8 cellular contexts compared by ENCODE assay signal in genomic region chr14:57268161-57269067, GRCh38. TPM values are rescaled to one million over a fixed set of nuclear protein-coding genes. Genes with fewer than 3 reads are reported as not detected.
DNase-seq lines count a peak whose midpoint lies in the region; ATAC-seq and TF ChIP-seq lines count a peak whose summit lies in the region.

TSS of gene AP5M1 (plus strand) at chr14:57268971. CDS start at chr14:57269315, 344 bp downstream.
A gene with protein sequence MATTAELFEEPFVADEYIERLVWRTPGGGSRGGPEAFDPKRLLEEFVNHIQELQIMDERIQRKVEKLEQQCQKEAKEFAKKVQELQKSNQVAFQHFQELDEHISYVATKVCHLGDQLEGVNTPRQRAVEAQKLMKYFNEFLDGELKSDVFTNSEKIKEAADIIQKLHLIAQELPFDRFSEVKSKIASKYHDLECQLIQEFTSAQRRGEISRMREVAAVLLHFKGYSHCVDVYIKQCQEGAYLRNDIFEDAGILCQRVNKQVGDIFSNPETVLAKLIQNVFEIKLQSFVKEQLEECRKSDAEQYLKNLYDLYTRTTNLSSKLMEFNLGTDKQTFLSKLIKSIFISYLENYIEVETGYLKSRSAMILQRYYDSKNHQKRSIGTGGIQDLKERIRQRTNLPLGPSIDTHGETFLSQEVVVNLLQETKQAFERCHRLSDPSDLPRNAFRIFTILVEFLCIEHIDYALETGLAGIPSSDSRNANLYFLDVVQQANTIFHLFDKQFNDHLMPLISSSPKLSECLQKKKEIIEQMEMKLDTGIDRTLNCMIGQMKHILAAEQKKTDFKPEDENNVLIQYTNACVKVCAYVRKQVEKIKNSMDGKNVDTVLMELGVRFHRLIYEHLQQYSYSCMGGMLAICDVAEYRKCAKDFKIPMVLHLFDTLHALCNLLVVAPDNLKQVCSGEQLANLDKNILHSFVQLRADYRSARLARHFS (minus strand): TSS chr14:57268905. CDS start chr14:57268648, 257 bp downstream.

- H3K27ac ChIP-seq in Panc1 (ENCODE audit: low read length) (peak within 1 kb of the TSS; percentile 92), mucosa of rectum (ENCODE audit: low read depth in 2 of 2, low read length in 2 of 2) (peak within 1 kb of the TSS; percentile 96 to 98)

- CTCF ChIA-PET in Panc1 (lab: Charles Lee) = no interaction called here

- H3K36me3 Mint-ChIP-seq in activated T-cell treated with anti-CD3 and anti-CD28 coated beads, Interleukin-2, amount 50 U/mL, for 4 hours (ENCODE audit: insufficient read depth) = peaks cover 4% of the 10 kb centered on the region

- POLR2A ChIA-PET in Panc1 (lab: Charles Lee) = interaction anchor here (0.7 kb wide), 1 partner anchor 232 kb away, joined by 4 read pairs; no protein-coding TSS in a partner anchor

- H3K27me3 Mint-ChIP-seq in activated T-cell treated with anti-CD3 and anti-CD28 coated beads, Interleukin-2, amount 50 U/mL, for 4 hours (ENCODE audit: low read depth) = no peaks in the 10 kb centered on the region

- H3K9ac ChIP-seq in mucosa of rectum (ENCODE audit: low read depth in 1 of 2, low read length in 2 of 2) = peak within 1 kb of the TSS; percentile 97 to 99

- peaks cover 10% of the 10 kb centered on the region for H3K4me1 ChIP-seq in Panc1 (ENCODE audit: control insufficient read depth, insufficient read depth, low read length)
- H3K4me1 ChIP-seq in mucosa of rectum (ENCODE audit: control insufficient read depth in 2 of 2, insufficient read depth in 2 of 2, low read length in 2 of 2) = peaks cover 7 to 16% of the 10 kb centered on the region in 2 donors

- ATAC-seq in GM21723 (IDR thresholded peaks at IDR 0.05; ENCODE audit: unreplicated experiment) = peak; percentile 92
- peak; percentile 96 for ATAC-seq in Panc1
- ATAC-seq in activated T-cell treated with anti-CD3 and anti-CD28 coated beads, Interleukin-2, amount 50 U/mL, for 4 hours = peak; percentile 92

- DNase-seq in DMS79 (lab: John Stamatoyannopoulos, UW) = peak; percentile 94
- DNase-seq in KG1 (lab: John Stamatoyannopoulos, UW) = peak; percentile 94
- DNase-seq in Panc1 (ENCODE audit: low read depth, low spot score) = no peak
- DNase-seq in activated T-cell treated with anti-CD3 and anti-CD28 coated beads, Interleukin-2, amount 50 U/mL, for 4 hours = peak; percentile 83
- peak; percentile 96 for DNase-seq in erythroblast (lab: John Stamatoyannopoulos, UW)
- peak; percentile 93 for DNase-seq in stimulated activated CD8-positive, alpha-beta memory T cell treated with anti-CD3 and anti-CD28 coated beads, Interleukin-4, amount 100 ng/mL, for 48 hours

- TF ChIP-seq CTCF in Panc1 (IDR thresholded peaks at IDR 0.05) = no peak

- intact Hi-C loops in Panc1 (cut with micrococcal nuclease; ENCODE audit: unreplicated experiment) = no loop called here

- no peaks in the 10 kb centered on the region for H3K9me3 ChIP-seq in Panc1 (ENCODE audit: control insufficient read depth, insufficient read depth, low read depth, low read length)
- no peaks in the 10 kb centered on the region for H3K9me3 ChIP-seq in mucosa of rectum (ENCODE audit: control insufficient read depth in 2 of 2, low read length in 2 of 2)

- no TSS peak for BruUV-seq in Panc1 (replicated peaks; lab: Mats Ljungman, UMichigan)

- no peaks in the 10 kb centered on the region for H3K27me3 ChIP-seq in Panc1 (ENCODE audit: control insufficient read depth, insufficient read depth, low read length)
- H3K27me3 ChIP-seq in mucosa of rectum (ENCODE audit: control insufficient read depth in 2 of 2, insufficient read depth in 2 of 2, low read length in 2 of 2) = no peaks in the 10 kb centered on the region

- peaks cover 58% of the 10 kb centered on the region for H3K4me1 Mint-ChIP-seq in activated T-cell treated with anti-CD3 and anti-CD28 coated beads, Interleukin-2, amount 50 U/mL, for 4 hours (ENCODE audit: low read depth)

- H3K4me3 Mint-ChIP-seq in activated T-cell treated with anti-CD3 and anti-CD28 coated beads, Interleukin-2, amount 50 U/mL, for 4 hours = peak within 1 kb of the TSS; percentile 96

- H3K36me3 ChIP-seq in Panc1 (ENCODE audit: control insufficient read depth, insufficient read depth, low read length) (no peaks in the 10 kb centered on the region; the same call in none of the 2 replicates), mucosa of rectum (ENCODE audit: control insufficient read depth in 2 of 2, insufficient read depth in 2 of 2, low read length in 2 of 2) (no peaks in the 10 kb centered on the region)

- no peaks in the 10 kb centered on the region for H3K9me3 Mint-ChIP-seq in activated T-cell treated with anti-CD3 and anti-CD28 coated beads, Interleukin-2, amount 50 U/mL, for 4 hours

- peak within 1 kb of the TSS; percentile 73 to 97 for H3K4me3 ChIP-seq in Panc1 (ENCODE audit: low read depth in 2 of 2, low read length in 2 of 2)
- H3K4me3 ChIP-seq in mucosa of rectum (ENCODE audit: low read length in 2 of 2) = peak within 1 kb of the TSS; percentile 94 to 100

- in situ Hi-C loops in Panc1 (cut with HindIII; ENCODE audit: low pct_unique_long_range_greater_than_20kb, low sequenced_read_pairs) = no loop called here

- TF ChIP-seq POLR2A in erythroblast (IDR thresholded peaks at IDR 0.05; ENCODE audit: low read length) = peak; percentile 84

RNA-seq across cellular contexts. Expression of gene AP5M1, which starts in this region (rescaled TPM):
- 20.0 TPM for total RNA-seq in Panc1 (2021; ENCODE audit: unreplicated experiment)
- 8.9 TPM for polyA plus RNA-seq in Panc1 (2012; ENCODE audit: insufficient read length)
- total RNA-seq in activated T-cell treated with anti-CD3 and anti-CD28 coated beads, Interleukin-2, amount 50 U/mL, for 4 hours = 10 to 100 TPM; 34.6 to 37.5 (median 35.0) TPM

RNA-seq across cellular contexts. Expression of the second gene that starts in this region (rescaled TPM):
- total RNA-seq in Panc1 (2021; ENCODE audit: unreplicated experiment) = 57.6 TPM
- 20.1 TPM for polyA plus RNA-seq in Panc1 (2012; ENCODE audit: insufficient read length)
- 10 to 100 TPM; 69.7 to 77.2 (median 74.7) TPM for total RNA-seq in activated T-cell treated with anti-CD3 and anti-CD28 coated beads, Interleukin-2, amount 50 U/mL, for 4 hours
